Comparison of ENCODE assay signal across 15 cellular contexts in the genomic region with DNA sequence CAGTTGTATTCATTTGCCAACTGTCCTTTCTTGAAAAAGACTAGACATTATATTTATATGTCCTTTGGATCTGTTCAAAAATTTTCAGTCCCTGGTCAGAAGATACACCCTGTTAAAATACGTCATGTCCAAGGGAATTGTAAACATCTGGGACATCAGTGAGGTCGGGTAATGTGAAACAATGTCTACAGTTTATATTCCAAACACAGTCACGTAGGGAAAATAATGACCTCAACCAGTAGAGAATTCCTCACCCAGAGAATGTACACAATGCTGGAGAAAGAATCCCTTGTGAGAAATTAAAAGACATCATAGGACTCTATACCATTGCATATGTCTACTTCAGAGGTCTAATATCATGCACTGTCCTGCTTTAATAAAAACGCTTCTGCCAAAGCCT.
DNase-seq lines count a peak whose midpoint lies in the region; ATAC-seq, FAIRE-seq and TF ChIP-seq lines count a peak whose summit lies in the region.
"Had no signal": no experiment of that assay in that cellular context is flagged by ENCODE, and none has a peak within 500 bp of the region (broad histone marks: within the 10 kb centered on the region; RNA-seq: fewer than 3 reads in every experiment).

No MANE protein-coding gene starts in this region.

- no peak overlapping the region for H3K18ac ChIP-seq in mesenchymal stem cell (ENCODE audit: low read depth in 1 of 2, low read length in 2 of 2)

- H3K14ac ChIP-seq in mesenchymal stem cell (ENCODE audit: low read length in 2 of 2): no peak overlapping the region

- 22% methylated on average over 4 of the region's 4 CpGs for WGBS in A549 (ENCODE audit: missing lambda C conversion rate)
- WGBS in mesenchymal stem cell: 56% methylated on average over 2 of the region's 4 CpGs

- no peak overlapping the region for H2BK12ac ChIP-seq in mesenchymal stem cell (ENCODE audit: low read length in 2 of 2)

- H3K36me3 ChIP-seq in mesenchymal stem cell (ENCODE audit: control insufficient read depth in 1 of 2, insufficient read depth in 2 of 2, low read depth in 1 of 2, low read length in 2 of 2): no peaks in the 10 kb centered on the region

- POLR2A ChIA-PET in A549 (lab: Yijun Ruan, JAX): no interaction called here

- H2AK5ac ChIP-seq in mesenchymal stem cell (ENCODE audit: low read length, severe bottlenecking): no peak overlapping the region

- H3K27ac ChIP-seq in A549 (no peak overlapping the region), mesenchymal stem cell (ENCODE audit: low read length, poor library complexity, severe bottlenecking) (no peak overlapping the region)
- H3K27ac ChIP-seq: GM23248 had no signal

- H3K4ac ChIP-seq in mesenchymal stem cell (ENCODE audit: low read depth in 1 of 2, low read length in 2 of 2): no peak overlapping the region

- no peak for TF ChIP-seq RAD21 in A549 (conservative IDR thresholded peaks at IDR 0.05 in 1 of 2, IDR thresholded peaks at IDR 0.05 in 1 of 2)

- H3K9me3 ChIP-seq in A549 (no peaks in the 10 kb centered on the region), mesenchymal stem cell (ENCODE audit: control insufficient read depth, low read length) (no peaks in the 10 kb centered on the region)

- H2BK5ac ChIP-seq in mesenchymal stem cell (ENCODE audit: low read depth, low read length, poor library complexity, severe bottlenecking): no peak overlapping the region

- H3K4me1 ChIP-seq in A549 (peaks cover 47% of the 10 kb centered on the region), mesenchymal stem cell (ENCODE audit: control insufficient read depth, insufficient read depth, low read depth, low read length) (no peaks in the 10 kb centered on the region)

- no peak overlapping the region for H2BK15ac ChIP-seq in mesenchymal stem cell (ENCODE audit: low read depth, poor library complexity, severe bottlenecking)

- TF ChIP-seq EP300 in A549 (IDR thresholded peaks at IDR 0.05): no peak

- H3K79me1 ChIP-seq in mesenchymal stem cell (replicated peaks; ENCODE audit: low read length, poor library complexity, severe bottlenecking): no peaks in the 10 kb centered on the region

- H3K4me3 ChIP-seq in A549 (no peak overlapping the region), mesenchymal stem cell (ENCODE audit: insufficient read depth in 1 of 2, low read depth in 1 of 2, low read length in 2 of 2) (no peak overlapping the region)
- H3K4me3 ChIP-seq: GM23248 had no signal

- CTCF ChIA-PET in A549 (lab: Yijun Ruan, JAX): no interaction called here

- H4K91ac ChIP-seq in mesenchymal stem cell (ENCODE audit: low read length): no peak overlapping the region

- TF ChIP-seq CTCF in A549 (IDR thresholded peaks at IDR 0.05): no peak

- no peak overlapping the region for H2BK120ac ChIP-seq in mesenchymal stem cell (ENCODE audit: low read depth, low read length)

- no peak for FAIRE-seq in A549 (lab: Jason Lieb, UNC)
- FAIRE-seq: HepG2, HTR-8/SVneo had no signal

- ATAC-seq in A549 (no peak), GM19324 (IDR thresholded peaks at IDR 0.05; ENCODE audit: low FRiP score, unreplicated experiment) (no peak), GM19328 (IDR thresholded peaks at IDR 0.05; ENCODE audit: unreplicated experiment) (no peak)
- ATAC-seq: HepG2 had no signal

- no peak overlapping the region for H3K23ac ChIP-seq in mesenchymal stem cell (ENCODE audit: low read length in 2 of 2)

- H3K4me2 ChIP-seq in A549 (no peak overlapping the region), mesenchymal stem cell (ENCODE audit: low read length, poor library complexity, severe bottlenecking) (no peak overlapping the region)

- no peak overlapping the region for H4K8ac ChIP-seq in mesenchymal stem cell (ENCODE audit: low read length)

- no peak overlapping the region for H2AFZ ChIP-seq in mesenchymal stem cell (ENCODE audit: low read depth, low read length)
- H2AFZ ChIP-seq: GM23248 had no signal

- no peak overlapping the region for H3K9ac ChIP-seq in mesenchymal stem cell (ENCODE audit: low read length)
- H3K9ac ChIP-seq: GM23248 had no signal

- TF ChIP-seq POLR2A in A549 (IDR thresholded peaks at IDR 0.05; ENCODE audit: low read length): no peak

- no peaks in the 10 kb centered on the region for H3K27me3 ChIP-seq in mesenchymal stem cell (ENCODE audit: control insufficient read depth in 1 of 2, insufficient read depth in 1 of 2, low read length in 2 of 2)

- DNase-seq in A549 (ENCODE audit: low read depth in 1 of 2, low spot score in 1 of 2) (peak in 1 of 2 experiments; percentile 52), NCI-H460 (ENCODE audit: extremely low read depth, low read depth) (peak; percentile 93), brain pericyte (ENCODE audit: low read depth, low spot score) (peak; percentile 48), mesenchymal stem cell (peak; percentile 77), CD1c-positive myeloid dendritic cell (ENCODE audit: extremely low spot score) (no peak)
- DNase-seq: 8988T; ACHN; C1 segment of cervical spinal cord; CD4-positive, alpha-beta memory T cell; GM23248; H7 had no signal

TF ChIP-seq in A549, 52 proteins besides CTCF, POLR2A, EP300 and RAD21:
- TF ChIP-seq HDAC2 (IDR thresholded peaks at IDR 0.05) (no peak), BHLHE40 (IDR thresholded peaks at IDR 0.05; ENCODE audit: low read depth, low read length) (no peak), ZC3H11A (IDR thresholded peaks at IDR 0.05) (no peak), MYC (IDR thresholded peaks at IDR 0.05; ENCODE audit: borderline replicate concordance, low read length) (no peak), NR3C1 (IDR thresholded peaks at IDR 0.05) (no peak), FOSL2 (IDR thresholded peaks at IDR 0.05) (no peak), FOSL2 (CRISPR knock-in tag; IDR thresholded peaks at IDR 0.05) (0 out of 2 replicates have a peak, but pooled peaks have one; percentile 2)
- TF ChIP-seq, protein P1, sequence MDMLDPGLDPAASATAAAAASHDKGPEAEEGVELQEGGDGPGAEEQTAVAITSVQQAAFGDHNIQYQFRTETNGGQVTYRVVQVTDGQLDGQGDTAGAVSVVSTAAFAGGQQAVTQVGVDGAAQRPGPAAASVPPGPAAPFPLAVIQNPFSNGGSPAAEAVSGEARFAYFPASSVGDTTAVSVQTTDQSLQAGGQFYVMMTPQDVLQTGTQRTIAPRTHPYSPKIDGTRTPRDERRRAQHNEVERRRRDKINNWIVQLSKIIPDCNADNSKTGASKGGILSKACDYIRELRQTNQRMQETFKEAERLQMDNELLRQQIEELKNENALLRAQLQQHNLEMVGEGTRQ (IDR thresholded peaks at IDR 0.05): no peak
- TF ChIP-seq, protein P2, sequence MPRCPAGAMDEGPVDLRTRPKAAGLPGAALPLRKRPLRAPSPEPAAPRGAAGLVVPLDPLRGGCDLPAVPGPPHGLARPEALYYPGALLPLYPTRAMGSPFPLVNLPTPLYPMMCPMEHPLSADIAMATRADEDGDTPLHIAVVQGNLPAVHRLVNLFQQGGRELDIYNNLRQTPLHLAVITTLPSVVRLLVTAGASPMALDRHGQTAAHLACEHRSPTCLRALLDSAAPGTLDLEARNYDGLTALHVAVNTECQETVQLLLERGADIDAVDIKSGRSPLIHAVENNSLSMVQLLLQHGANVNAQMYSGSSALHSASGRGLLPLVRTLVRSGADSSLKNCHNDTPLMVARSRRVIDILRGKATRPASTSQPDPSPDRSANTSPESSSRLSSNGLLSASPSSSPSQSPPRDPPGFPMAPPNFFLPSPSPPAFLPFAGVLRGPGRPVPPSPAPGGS (IDR thresholded peaks at IDR 0.05): no peak
- TF ChIP-seq, protein P3, sequence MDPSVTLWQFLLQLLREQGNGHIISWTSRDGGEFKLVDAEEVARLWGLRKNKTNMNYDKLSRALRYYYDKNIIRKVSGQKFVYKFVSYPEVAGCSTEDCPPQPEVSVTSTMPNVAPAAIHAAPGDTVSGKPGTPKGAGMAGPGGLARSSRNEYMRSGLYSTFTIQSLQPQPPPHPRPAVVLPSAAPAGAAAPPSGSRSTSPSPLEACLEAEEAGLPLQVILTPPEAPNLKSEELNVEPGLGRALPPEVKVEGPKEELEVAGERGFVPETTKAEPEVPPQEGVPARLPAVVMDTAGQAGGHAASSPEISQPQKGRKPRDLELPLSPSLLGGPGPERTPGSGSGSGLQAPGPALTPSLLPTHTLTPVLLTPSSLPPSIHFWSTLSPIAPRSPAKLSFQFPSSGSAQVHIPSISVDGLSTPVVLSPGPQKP (IDR thresholded peaks at IDR 0.05; ENCODE audit: low read depth, low read length): no peak
TF ChIP-seq in A549: peak in this region for 1.
